ENCODE assay signal across 12 cellular contexts in genomic region chr4:180150818-180151217, GRCh38.
DNase-seq lines count a peak whose midpoint lies in the region; ATAC-seq and TF ChIP-seq lines count a peak whose summit lies in the region.
"Had no signal": no experiment of that assay in that cellular context is flagged by ENCODE, and none has a peak within 500 bp of the region (broad histone marks: within the 10 kb centered on the region; RNA-seq: fewer than 3 reads in every experiment).

No MANE protein-coding gene starts in this region.

- no peak overlapping the region for H3K27ac ChIP-seq in Panc1 (ENCODE audit: low read length)

- ATAC-seq in Panc1 (no peak), HG03108 (IDR thresholded peaks at IDR 0.05; ENCODE audit: unreplicated experiment) (no peak), GM18519 (IDR thresholded peaks at IDR 0.05; ENCODE audit: low FRiP score, unreplicated experiment) (no peak)
- ATAC-seq: right cardiac atrium; stimulated activated naive B cell treated with anti-CD40 and anti-IgM and Interleukin-4, amounts not matched to agents 10 μg/mL and 1 μg/mL and 100 μg/mL, for 72 hours had no signal

- no peaks in the 10 kb centered on the region for H3K9me3 Mint-ChIP-seq in activated naive CD4-positive, alpha-beta T cell treated with anti-CD3 and anti-CD28 coated beads for 36 hours
- H3K9me3 Mint-ChIP-seq: central memory CD8-positive, alpha-beta T cell had no signal

- no peaks in the 10 kb centered on the region for H3K27me3 Mint-ChIP-seq in activated naive CD4-positive, alpha-beta T cell treated with anti-CD3 and anti-CD28 coated beads for 36 hours (ENCODE audit: low read depth)
- H3K27me3 Mint-ChIP-seq: central memory CD8-positive, alpha-beta T cell; stimulated activated naive B cell treated with anti-CD40 and anti-IgM and Interleukin-4, amounts not matched to agents 10 μg/mL and 1 μg/mL and 100 μg/mL, for 72 hours had no signal

- H3K4me1 ChIP-seq in Panc1 (ENCODE audit: control insufficient read depth, insufficient read depth, low read length) = no peaks in the 10 kb centered on the region

- H3K27ac Mint-ChIP-seq in activated naive CD4-positive, alpha-beta T cell treated with anti-CD3 and anti-CD28 coated beads for 36 hours = no peak overlapping the region
- H3K27ac Mint-ChIP-seq: stimulated activated naive B cell treated with anti-CD40 and anti-IgM and Interleukin-4, amounts not matched to agents 10 μg/mL and 1 μg/mL and 100 μg/mL, for 72 hours had no signal

- BruUV-seq in Panc1 (replicated peaks; lab: Mats Ljungman, UMichigan) = no TSS peak

- no peaks in the 10 kb centered on the region for H3K27me3 ChIP-seq in Panc1 (ENCODE audit: control insufficient read depth, insufficient read depth, low read length)

- no peaks in the 10 kb centered on the region for H3K9me3 ChIP-seq in Panc1 (ENCODE audit: control insufficient read depth, insufficient read depth, low read depth, low read length)

- in situ Hi-C loops in Panc1 (cut with HindIII; ENCODE audit: low pct_unique_long_range_greater_than_20kb, low sequenced_read_pairs) = no loop called here

- CTCF ChIA-PET in HEK293T (lab: Yijun Ruan, JAX) = no interaction called here
- CTCF ChIA-PET in Panc1 (lab: Charles Lee) = no interaction called here
- CTCF ChIA-PET in activated naive CD4-positive, alpha-beta T cell treated with anti-CD3 and anti-CD28 coated beads for 36 hours (lab: Charles Lee) = no interaction called here

- intact Hi-C loops in Panc1 (cut with micrococcal nuclease; ENCODE audit: unreplicated experiment) = no loop called here
- intact Hi-C loops in activated naive CD4-positive, alpha-beta T cell treated with anti-CD3 and anti-CD28 coated beads for 36 hours (cut with micrococcal nuclease) = no loop called here

- DNase-seq in AML-193 (lab: John Stamatoyannopoulos, UW) = peak; percentile 14 to 19
- DNase-seq in HEK293T (ENCODE audit: extremely low spot score) = no peak
- no peak for DNase-seq in Panc1 (ENCODE audit: low read depth, low spot score)
- DNase-seq in fibroblast of pulmonary artery (ENCODE audit: low read depth) = no peak
- DNase-seq in activated naive CD4-positive, alpha-beta T cell treated with anti-CD3 and anti-CD28 coated beads for 36 hours = no peak
- DNase-seq in stimulated activated CD4-positive, alpha-beta T cell treated with anti-CD3 and anti-CD28 coated beads, Interleukin-4, amount 100 ng/mL, for 1 hour = no peak
- DNase-seq: activated CD4-positive, alpha-beta T cell treated with anti-CD3 and anti-CD28 coated beads, Interleukin-2, amount 50 U/mL, for 4 hours; right cardiac atrium; stimulated activated naive B cell treated with anti-CD40 and anti-IgM and Interleukin-4, amounts not matched to agents 10 μg/mL and 1 μg/mL and 100 μg/mL, for 72 hours had no signal

- H3K4me3 Mint-ChIP-seq in activated naive CD4-positive, alpha-beta T cell treated with anti-CD3 and anti-CD28 coated beads for 36 hours = no peak overlapping the region
- H3K4me3 Mint-ChIP-seq: central memory CD8-positive, alpha-beta T cell; stimulated activated naive B cell treated with anti-CD40 and anti-IgM and Interleukin-4, amounts not matched to agents 10 μg/mL and 1 μg/mL and 100 μg/mL, for 72 hours had no signal

- H3K4me1 Mint-ChIP-seq in activated naive CD4-positive, alpha-beta T cell treated with anti-CD3 and anti-CD28 coated beads for 36 hours (ENCODE audit: low read depth) = no peaks in the 10 kb centered on the region
- H3K4me1 Mint-ChIP-seq: central memory CD8-positive, alpha-beta T cell had no signal

- no peak overlapping the region for H3K4me3 ChIP-seq in Panc1 (ENCODE audit: low read depth in 2 of 2, low read length in 2 of 2)
- no peak overlapping the region for H3K4me3 ChIP-seq in fibroblast of pulmonary artery (replicated peaks; ENCODE audit: low read depth, low read length)

- POLR2A ChIA-PET in HEK293T (lab: Yijun Ruan, JAX) = no interaction called here
- POLR2A ChIA-PET in Panc1 (lab: Charles Lee) = no interaction called here

- TF ChIP-seq CTCF in Panc1 (IDR thresholded peaks at IDR 0.05) (peak; percentile 21; the same call in 1 of the 2 replicates), fibroblast of pulmonary artery (IDR thresholded peaks at IDR 0.05; ENCODE audit: low read length, missing control alignments) (peak; percentile 3)

- no peaks in the 10 kb centered on the region for H3K36me3 ChIP-seq in Panc1 (ENCODE audit: control insufficient read depth, insufficient read depth, low read length)

- no peaks in the 10 kb centered on the region for H3K36me3 Mint-ChIP-seq in activated naive CD4-positive, alpha-beta T cell treated with anti-CD3 and anti-CD28 coated beads for 36 hours (ENCODE audit: low read depth)
- H3K36me3 Mint-ChIP-seq: stimulated activated naive B cell treated with anti-CD40 and anti-IgM and Interleukin-4, amounts not matched to agents 10 μg/mL and 1 μg/mL and 100 μg/mL, for 72 hours had no signal

TF ChIP-seq in HEK293T, 16 proteins besides CTCF, POLR2A, EP300 and RAD21:
- no peak for TF ChIP-seq BHLHE40 (IDR thresholded peaks at IDR 0.05; ENCODE audit: borderline replicate concordance)
- TF ChIP-seq ZNF384 (IDR thresholded peaks at IDR 0.05) = peak; percentile 77

Comparison
In these comparisons a context has a peak if more than half of its experiments do, and no peak if none do; other contexts are left out.
1. DNase-seq: peak in AML-193 (2 of 2); none in HEK293T (single experiment), Panc1 (single experiment), fibroblast of pulmonary artery (single experiment), activated naive CD4-positive, alpha-beta T cell treated with anti-CD3 and anti-CD28 coated beads for 36 hours (single experiment) and stimulated activated CD4-positive, alpha-beta T cell treated with anti-CD3 and anti-CD28 coated beads, Interleukin-4, amount 100 ng/mL, for 1 hour (single experiment).